In the genomic region with DNA sequence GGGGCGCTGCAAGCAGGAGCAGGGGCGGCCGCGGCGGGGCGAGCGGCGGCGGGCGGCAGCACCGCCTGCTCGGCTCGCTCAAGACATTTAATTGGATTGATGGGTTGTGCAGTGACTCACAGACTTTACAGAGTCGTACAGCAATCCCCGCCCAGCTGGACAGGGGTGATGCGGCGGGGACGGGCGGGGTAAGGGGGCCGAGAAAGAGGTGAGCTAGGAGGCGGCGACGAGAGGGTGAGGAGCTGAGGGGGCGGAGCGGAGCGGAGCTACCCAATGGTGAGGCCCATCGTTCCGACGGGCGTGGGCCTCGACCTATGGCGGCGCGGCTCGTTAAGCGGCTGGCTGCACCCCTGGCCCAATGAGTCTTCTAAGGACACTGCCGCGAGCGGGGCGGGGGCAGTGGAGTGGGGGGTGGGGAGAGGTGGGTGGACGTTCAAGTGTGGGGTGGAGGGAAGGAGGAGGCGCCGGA, we compare ENCODE assay signal across 1 cellular context.
TF ChIP-seq lines count a peak whose summit lies in the region.

No MANE protein-coding gene starts in this region.

TF ChIP-seq in K562, 482 proteins besides CTCF, POLR2A, EP300 and RAD21 (continued from another document and continues in another):
- TF ChIP-seq POLR2H (tag; IDR thresholded peaks at IDR 0.05; ENCODE audit: low read depth), result peak; percentile 85
- TF ChIP-seq, protein P1, sequence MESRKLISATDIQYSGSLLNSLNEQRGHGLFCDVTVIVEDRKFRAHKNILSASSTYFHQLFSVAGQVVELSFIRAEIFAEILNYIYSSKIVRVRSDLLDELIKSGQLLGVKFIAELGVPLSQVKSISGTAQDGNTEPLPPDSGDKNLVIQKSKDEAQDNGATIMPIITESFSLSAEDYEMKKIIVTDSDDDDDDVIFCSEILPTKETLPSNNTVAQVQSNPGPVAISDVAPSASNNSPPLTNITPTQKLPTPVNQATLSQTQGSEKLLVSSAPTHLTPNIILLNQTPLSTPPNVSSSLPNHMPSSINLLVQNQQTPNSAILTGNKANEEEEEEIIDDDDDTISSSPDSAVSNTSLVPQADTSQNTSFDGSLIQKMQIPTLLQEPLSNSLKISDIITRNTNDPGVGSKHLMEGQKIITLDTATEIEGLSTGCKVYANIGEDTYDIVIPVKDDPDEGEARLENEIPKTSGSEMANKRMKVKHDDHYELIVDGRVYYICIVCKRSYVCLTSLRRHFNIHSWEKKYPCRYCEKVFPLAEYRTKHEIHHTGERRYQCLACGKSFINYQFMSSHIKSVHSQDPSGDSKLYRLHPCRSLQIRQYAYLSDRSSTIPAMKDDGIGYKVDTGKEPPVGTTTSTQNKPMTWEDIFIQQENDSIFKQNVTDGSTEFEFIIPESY (CRISPR knock-in tag; IDR thresholded peaks at IDR 0.05), result no peak
- no peak for TF ChIP-seq RBBP5 (IDR thresholded peaks at IDR 0.05; ENCODE audit: borderline replicate concordance, insufficient read depth, low read length, poor library complexity, severe bottlenecking)
- no peak for TF ChIP-seq CAMTA2 (CRISPR knock-in tag; conservative IDR thresholded peaks at IDR 0.05)
- TF ChIP-seq NCOA1 (IDR thresholded peaks at IDR 0.05; ENCODE audit: low read depth), result no peak
- peak in 1 of 2 experiments; percentile 9; a peak in 1 of 4 replicates for TF ChIP-seq SRF (CRISPR knock-in tag; IDR thresholded peaks at IDR 0.05)
- TF ChIP-seq PML (IDR thresholded peaks at IDR 0.05; ENCODE audit: low read length), result 0 out of 2 replicates have a peak, but pooled peaks have one; percentile 23
- no peak for TF ChIP-seq ZNF696 (CRISPR knock-in tag; conservative IDR thresholded peaks at IDR 0.05)
- TF ChIP-seq ELF1 (tag; IDR thresholded peaks at IDR 0.05), result no peak
- TF ChIP-seq FOSL1 (tag; conservative IDR thresholded peaks at IDR 0.05), result peak; percentile 94
- no peak for TF ChIP-seq HNRNPH1 (optimal IDR thresholded peaks at IDR 0.05; ENCODE audit: low read depth, low read length)
- no peak for TF ChIP-seq SMARCE1 (IDR thresholded peaks at IDR 0.05)
- no peak for TF ChIP-seq ZNF217 (CRISPR knock-in tag; IDR thresholded peaks at IDR 0.05)
- TF ChIP-seq XRCC5 (IDR thresholded peaks at IDR 0.05; ENCODE audit: low read depth, low read length), result no peak
- TF ChIP-seq, protein P2, sequence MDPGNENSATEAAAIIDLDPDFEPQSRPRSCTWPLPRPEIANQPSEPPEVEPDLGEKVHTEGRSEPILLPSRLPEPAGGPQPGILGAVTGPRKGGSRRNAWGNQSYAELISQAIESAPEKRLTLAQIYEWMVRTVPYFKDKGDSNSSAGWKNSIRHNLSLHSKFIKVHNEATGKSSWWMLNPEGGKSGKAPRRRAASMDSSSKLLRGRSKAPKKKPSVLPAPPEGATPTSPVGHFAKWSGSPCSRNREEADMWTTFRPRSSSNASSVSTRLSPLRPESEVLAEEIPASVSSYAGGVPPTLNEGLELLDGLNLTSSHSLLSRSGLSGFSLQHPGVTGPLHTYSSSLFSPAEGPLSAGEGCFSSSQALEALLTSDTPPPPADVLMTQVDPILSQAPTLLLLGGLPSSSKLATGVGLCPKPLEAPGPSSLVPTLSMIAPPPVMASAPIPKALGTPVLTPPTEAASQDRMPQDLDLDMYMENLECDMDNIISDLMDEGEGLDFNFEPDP (CRISPR knock-in tag; IDR thresholded peaks at IDR 0.05), result no peak
- no peak for TF ChIP-seq SIN3B (IDR thresholded peaks at IDR 0.05; ENCODE audit: low read depth)
- no peak for TF ChIP-seq SMAD2 (IDR thresholded peaks at IDR 0.05; ENCODE audit: low read depth, low read length)
- no peak for TF ChIP-seq WHSC1 (IDR thresholded peaks at IDR 0.05; ENCODE audit: low read length)
- no peak for TF ChIP-seq RBM34 (IDR thresholded peaks at IDR 0.05; ENCODE audit: borderline replicate concordance, insufficient read depth, low read length)
- TF ChIP-seq, protein P3, sequence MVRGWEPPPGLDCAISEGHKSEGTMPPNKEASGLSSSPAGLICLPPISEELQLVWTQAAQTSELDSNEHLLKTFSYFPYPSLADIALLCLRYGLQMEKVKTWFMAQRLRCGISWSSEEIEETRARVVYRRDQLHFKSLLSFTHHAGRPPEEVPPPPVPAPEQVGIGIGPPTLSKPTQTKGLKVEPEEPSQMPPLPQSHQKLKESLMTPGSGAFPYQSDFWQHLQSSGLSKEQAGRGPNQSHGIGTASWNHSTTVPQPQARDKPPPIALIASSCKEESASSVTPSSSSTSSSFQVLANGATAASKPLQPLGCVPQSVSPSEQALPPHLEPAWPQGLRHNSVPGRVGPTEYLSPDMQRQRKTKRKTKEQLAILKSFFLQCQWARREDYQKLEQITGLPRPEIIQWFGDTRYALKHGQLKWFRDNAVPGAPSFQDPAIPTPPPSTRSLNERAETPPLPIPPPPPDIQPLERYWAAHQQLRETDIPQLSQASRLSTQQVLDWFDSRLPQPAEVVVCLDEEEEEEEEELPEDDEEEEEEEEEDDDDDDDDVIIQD (CRISPR knock-in tag; IDR thresholded peaks at IDR 0.05), result no peak
- no peak for TF ChIP-seq NR2F6 (CRISPR knock-in tag; IDR thresholded peaks at IDR 0.05)
- no peak for TF ChIP-seq SLC30A9 (CRISPR knock-in tag; IDR thresholded peaks at IDR 0.05)
- TF ChIP-seq ADNP (tag; IDR thresholded peaks at IDR 0.05), result no peak
- no peak for TF ChIP-seq GTF2A2 (tag; IDR thresholded peaks at IDR 0.05)
- no peak for TF ChIP-seq KDM4B (IDR thresholded peaks at IDR 0.05; ENCODE audit: borderline replicate concordance in 2 of 2, low read depth in 1 of 2)
- TF ChIP-seq, protein P4, sequence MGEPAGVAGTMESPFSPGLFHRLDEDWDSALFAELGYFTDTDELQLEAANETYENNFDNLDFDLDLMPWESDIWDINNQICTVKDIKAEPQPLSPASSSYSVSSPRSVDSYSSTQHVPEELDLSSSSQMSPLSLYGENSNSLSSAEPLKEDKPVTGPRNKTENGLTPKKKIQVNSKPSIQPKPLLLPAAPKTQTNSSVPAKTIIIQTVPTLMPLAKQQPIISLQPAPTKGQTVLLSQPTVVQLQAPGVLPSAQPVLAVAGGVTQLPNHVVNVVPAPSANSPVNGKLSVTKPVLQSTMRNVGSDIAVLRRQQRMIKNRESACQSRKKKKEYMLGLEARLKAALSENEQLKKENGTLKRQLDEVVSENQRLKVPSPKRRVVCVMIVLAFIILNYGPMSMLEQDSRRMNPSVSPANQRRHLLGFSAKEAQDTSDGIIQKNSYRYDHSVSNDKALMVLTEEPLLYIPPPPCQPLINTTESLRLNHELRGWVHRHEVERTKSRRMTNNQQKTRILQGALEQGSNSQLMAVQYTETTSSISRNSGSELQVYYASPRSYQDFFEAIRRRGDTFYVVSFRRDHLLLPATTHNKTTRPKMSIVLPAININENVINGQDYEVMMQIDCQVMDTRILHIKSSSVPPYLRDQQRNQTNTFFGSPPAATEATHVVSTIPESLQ (CRISPR knock-in tag; IDR thresholded peaks at IDR 0.05), result no peak
- no peak for TF ChIP-seq ZNF224 (CRISPR knock-in tag; IDR thresholded peaks at IDR 0.05)
- no peak for TF ChIP-seq EHMT2 (IDR thresholded peaks at IDR 0.05)
- no peak for TF ChIP-seq ZNF12 (CRISPR knock-in tag; IDR thresholded peaks at IDR 0.05)
- no peak for TF ChIP-seq NFATC3 (IDR thresholded peaks at IDR 0.05)
- no peak for TF ChIP-seq BRD9 (IDR thresholded peaks at IDR 0.05; ENCODE audit: low read depth, partially characterized antibody)
- TF ChIP-seq, protein P5, sequence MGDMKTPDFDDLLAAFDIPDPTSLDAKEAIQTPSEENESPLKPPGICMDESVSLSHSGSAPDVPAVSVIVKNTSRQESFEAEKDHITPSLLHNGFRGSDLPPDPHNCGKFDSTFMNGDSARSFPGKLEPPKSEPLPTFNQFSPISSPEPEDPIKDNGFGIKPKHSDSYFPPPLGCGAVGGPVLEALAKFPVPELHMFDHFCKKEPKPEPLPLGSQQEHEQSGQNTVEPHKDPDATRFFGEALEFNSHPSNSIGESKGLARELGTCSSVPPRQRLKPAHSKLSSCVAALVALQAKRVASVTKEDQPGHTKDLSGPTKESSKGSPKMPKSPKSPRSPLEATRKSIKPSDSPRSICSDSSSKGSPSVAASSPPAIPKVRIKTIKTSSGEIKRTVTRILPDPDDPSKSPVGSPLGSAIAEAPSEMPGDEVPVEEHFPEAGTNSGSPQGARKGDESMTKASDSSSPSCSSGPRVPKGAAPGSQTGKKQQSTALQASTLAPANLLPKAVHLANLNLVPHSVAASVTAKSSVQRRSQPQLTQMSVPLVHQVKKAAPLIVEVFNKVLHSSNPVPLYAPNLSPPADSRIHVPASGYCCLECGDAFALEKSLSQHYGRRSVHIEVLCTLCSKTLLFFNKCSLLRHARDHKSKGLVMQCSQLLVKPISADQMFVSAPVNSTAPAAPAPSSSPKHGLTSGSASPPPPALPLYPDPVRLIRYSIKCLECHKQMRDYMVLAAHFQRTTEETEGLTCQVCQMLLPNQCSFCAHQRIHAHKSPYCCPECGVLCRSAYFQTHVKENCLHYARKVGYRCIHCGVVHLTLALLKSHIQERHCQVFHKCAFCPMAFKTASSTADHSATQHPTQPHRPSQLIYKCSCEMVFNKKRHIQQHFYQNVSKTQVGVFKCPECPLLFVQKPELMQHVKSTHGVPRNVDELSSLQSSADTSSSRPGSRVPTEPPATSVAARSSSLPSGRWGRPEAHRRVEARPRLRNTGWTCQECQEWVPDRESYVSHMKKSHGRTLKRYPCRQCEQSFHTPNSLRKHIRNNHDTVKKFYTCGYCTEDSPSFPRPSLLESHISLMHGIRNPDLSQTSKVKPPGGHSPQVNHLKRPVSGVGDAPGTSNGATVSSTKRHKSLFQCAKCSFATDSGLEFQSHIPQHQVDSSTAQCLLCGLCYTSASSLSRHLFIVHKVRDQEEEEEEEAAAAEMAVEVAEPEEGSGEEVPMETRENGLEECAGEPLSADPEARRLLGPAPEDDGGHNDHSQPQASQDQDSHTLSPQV (IDR thresholded peaks at IDR 0.05), result no peak
- TF ChIP-seq ZNF699 (CRISPR knock-in tag; IDR thresholded peaks at IDR 0.05; ENCODE audit: insufficient replicate concordance), result no peak
- no peak for TF ChIP-seq STAT5A (IDR thresholded peaks at IDR 0.05; ENCODE audit: borderline replicate concordance, low read length)
- TF ChIP-seq EZH2 (IDR thresholded peaks at IDR 0.05; ENCODE audit: borderline replicate concordance, low read depth, low read length), result no peak
- TF ChIP-seq MAFF (IDR thresholded peaks at IDR 0.05; ENCODE audit: low read length), result no peak
- TF ChIP-seq SRSF3 (IDR thresholded peaks at IDR 0.05; ENCODE audit: insufficient read depth, low read length), result no peak
- TF ChIP-seq ZNF347 (CRISPR knock-in tag; IDR thresholded peaks at IDR 0.05; ENCODE audit: low read depth), result no peak
- TF ChIP-seq GATAD2A (IDR thresholded peaks at IDR 0.05), result no peak
- TF ChIP-seq ZNF24 (IDR thresholded peaks at IDR 0.05), result 0 out of 2 replicates have a peak, but pooled peaks have one; percentile 62
- TF ChIP-seq MAFK (IDR thresholded peaks at IDR 0.05; ENCODE audit: low read length), result no peak
- TF ChIP-seq CBX5 (IDR thresholded peaks at IDR 0.05; ENCODE audit: borderline replicate concordance, low read depth), result no peak
- TF ChIP-seq, protein P6, sequence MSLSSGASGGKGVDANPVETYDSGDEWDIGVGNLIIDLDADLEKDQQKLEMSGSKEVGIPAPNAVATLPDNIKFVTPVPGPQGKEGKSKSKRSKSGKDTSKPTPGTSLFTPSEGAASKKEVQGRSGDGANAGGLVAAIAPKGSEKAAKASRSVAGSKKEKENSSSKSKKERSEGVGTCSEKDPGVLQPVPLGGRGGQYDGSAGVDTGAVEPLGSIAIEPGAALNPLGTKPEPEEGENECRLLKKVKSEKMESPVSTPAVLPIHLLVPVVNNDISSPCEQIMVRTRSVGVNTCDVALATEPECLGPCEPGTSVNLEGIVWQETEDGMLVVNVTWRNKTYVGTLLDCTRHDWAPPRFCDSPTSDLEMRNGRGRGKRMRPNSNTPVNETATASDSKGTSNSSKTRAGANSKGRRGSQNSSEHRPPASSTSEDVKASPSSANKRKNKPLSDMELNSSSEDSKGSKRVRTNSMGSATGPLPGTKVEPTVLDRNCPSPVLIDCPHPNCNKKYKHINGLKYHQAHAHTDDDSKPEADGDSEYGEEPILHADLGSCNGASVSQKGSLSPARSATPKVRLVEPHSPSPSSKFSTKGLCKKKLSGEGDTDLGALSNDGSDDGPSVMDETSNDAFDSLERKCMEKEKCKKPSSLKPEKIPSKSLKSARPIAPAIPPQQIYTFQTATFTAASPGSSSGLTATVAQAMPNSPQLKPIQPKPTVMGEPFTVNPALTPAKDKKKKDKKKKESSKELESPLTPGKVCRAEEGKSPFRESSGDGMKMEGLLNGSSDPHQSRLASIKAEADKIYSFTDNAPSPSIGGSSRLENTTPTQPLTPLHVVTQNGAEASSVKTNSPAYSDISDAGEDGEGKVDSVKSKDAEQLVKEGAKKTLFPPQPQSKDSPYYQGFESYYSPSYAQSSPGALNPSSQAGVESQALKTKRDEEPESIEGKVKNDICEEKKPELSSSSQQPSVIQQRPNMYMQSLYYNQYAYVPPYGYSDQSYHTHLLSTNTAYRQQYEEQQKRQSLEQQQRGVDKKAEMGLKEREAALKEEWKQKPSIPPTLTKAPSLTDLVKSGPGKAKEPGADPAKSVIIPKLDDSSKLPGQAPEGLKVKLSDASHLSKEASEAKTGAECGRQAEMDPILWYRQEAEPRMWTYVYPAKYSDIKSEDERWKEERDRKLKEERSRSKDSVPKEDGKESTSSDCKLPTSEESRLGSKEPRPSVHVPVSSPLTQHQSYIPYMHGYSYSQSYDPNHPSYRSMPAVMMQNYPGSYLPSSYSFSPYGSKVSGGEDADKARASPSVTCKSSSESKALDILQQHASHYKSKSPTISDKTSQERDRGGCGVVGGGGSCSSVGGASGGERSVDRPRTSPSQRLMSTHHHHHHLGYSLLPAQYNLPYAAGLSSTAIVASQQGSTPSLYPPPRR (CRISPR knock-in tag; IDR thresholded peaks at IDR 0.05; ENCODE audit: borderline replicate concordance), result no peak
- TF ChIP-seq, protein P7, sequence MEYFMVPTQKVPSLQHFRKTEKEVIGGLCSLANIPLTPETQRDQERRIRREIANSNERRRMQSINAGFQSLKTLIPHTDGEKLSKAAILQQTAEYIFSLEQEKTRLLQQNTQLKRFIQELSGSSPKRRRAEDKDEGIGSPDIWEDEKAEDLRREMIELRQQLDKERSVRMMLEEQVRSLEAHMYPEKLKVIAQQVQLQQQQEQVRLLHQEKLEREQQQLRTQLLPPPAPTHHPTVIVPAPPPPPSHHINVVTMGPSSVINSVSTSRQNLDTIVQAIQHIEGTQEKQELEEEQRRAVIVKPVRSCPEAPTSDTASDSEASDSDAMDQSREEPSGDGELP (CRISPR knock-in tag; IDR thresholded peaks at IDR 0.05; ENCODE audit: borderline replicate concordance), result peak; percentile 89
- TF ChIP-seq ZNF263 (CRISPR knock-in tag; IDR thresholded peaks at IDR 0.05; ENCODE audit: borderline replicate concordance), result no peak
- TF ChIP-seq ZKSCAN3 (CRISPR knock-in tag; IDR thresholded peaks at IDR 0.05), result no peak
- TF ChIP-seq MAZ (CRISPR knock-in tag; conservative IDR thresholded peaks at IDR 0.05 in 1 of 2, IDR thresholded peaks at IDR 0.05 in 1 of 2), result no peak; a peak in 1 of 4 replicates
- no peak for TF ChIP-seq MTA2 (IDR thresholded peaks at IDR 0.05; ENCODE audit: low read depth)
- no peak for TF ChIP-seq FOXA1 (IDR thresholded peaks at IDR 0.05; ENCODE audit: borderline replicate concordance)
- peak; percentile 94 for TF ChIP-seq POLR2G (IDR thresholded peaks at IDR 0.05; ENCODE audit: low read depth, low read length)
- no peak for TF ChIP-seq PCBP1 (IDR thresholded peaks at IDR 0.05; ENCODE audit: low read depth, low read length, poor library complexity, severe bottlenecking)
- no peak for TF ChIP-seq MYBL2 (IDR thresholded peaks at IDR 0.05; ENCODE audit: low read depth)
- no peak for TF ChIP-seq MYBL2 (CRISPR knock-in tag; IDR thresholded peaks at IDR 0.05; ENCODE audit: borderline replicate concordance)
- no peak for TF ChIP-seq ZNF124 (CRISPR knock-in tag; IDR thresholded peaks at IDR 0.05)
- no peak for TF ChIP-seq NR2C2 (CRISPR knock-in tag; IDR thresholded peaks at IDR 0.05)
- TF ChIP-seq NR2C2 (tag; IDR thresholded peaks at IDR 0.05), result no peak
- TF ChIP-seq POLR3G (IDR thresholded peaks at IDR 0.05; ENCODE audit: extremely low read depth, insufficient read length, insufficient replicate concordance), result no peak
- no peak for TF ChIP-seq ELF4 (CRISPR knock-in tag; IDR thresholded peaks at IDR 0.05)
